ENCODE assay signal across 11 cellular contexts in genomic region chr17:38906429-38907172, GRCh38. TPM values are rescaled to one million over a fixed set of nuclear protein-coding genes. Genes with fewer than 3 reads are reported as not detected.
DNase-seq lines count a peak whose midpoint lies in the region; ATAC-seq and TF ChIP-seq lines count a peak whose summit lies in the region.
"Had no signal": no experiment of that assay in that cellular context is flagged by ENCODE, and none has a peak within 500 bp of the region (broad histone marks: within the 10 kb centered on the region; RNA-seq: fewer than 3 reads in every experiment).

No MANE protein-coding gene starts in this region.

- no peak overlapping the region for H3T11ph ChIP-seq in H9 (ENCODE audit: low read length)

- H4K8ac ChIP-seq in H9 (replicated peaks; ENCODE audit: insufficient read length, low read depth, low read length), result no peak overlapping the region

- H2BK12ac ChIP-seq in H9 (ENCODE audit: insufficient read length, low read depth, low read length), result no peak overlapping the region

- peak overlapping the region in 2 of 3 experiments; percentile 40 to 46; a peak in 2 of 7 replicates for H3K27ac Mint-ChIP-seq in H9
- peak overlapping the region; percentile 73 for H3K27ac Mint-ChIP-seq in memory B cell

- H3K27ac ChIP-seq in H9 (ENCODE audit: insufficient read length, low read depth, low read length), result no peak overlapping the region
- peak overlapping the region; percentile 30 for H3K27ac ChIP-seq in brain microvascular endothelial cell
- H3K27ac ChIP-seq: pancreas had no signal

- no peak overlapping the region for H3K4ac ChIP-seq in H9 (ENCODE audit: low read depth, low read length)

- no peak overlapping the region for H3K9ac ChIP-seq in H9 (ENCODE audit: extremely low read depth, insufficient read length, low read length)

- no peak overlapping the region for H2BK5ac ChIP-seq in H9 (ENCODE audit: insufficient read length, low read length)

- H3K18ac ChIP-seq in H9 (ENCODE audit: insufficient read length, low read depth, low read length), result no peak overlapping the region

- H4K5ac ChIP-seq in H9 (ENCODE audit: insufficient read length, low read depth, low read length), result no peak overlapping the region

- H4K20me1 ChIP-seq in H9 (ENCODE audit: control insufficient read depth, insufficient read depth, insufficient read length), result no peaks in the 10 kb centered on the region

- no peak overlapping the region for H3K23ac ChIP-seq in H9 (ENCODE audit: insufficient read length, low read depth, low read length)

- H3K4me1 Mint-ChIP-seq in H9, result peaks cover 12 to 17% of the 10 kb centered on the region in 2 experiments
- H3K4me1 Mint-ChIP-seq in memory B cell, result peaks cover 25% of the 10 kb centered on the region

- H3K9me3 ChIP-seq in H9 (ENCODE audit: control insufficient read depth, low read depth, low read length), result no peaks in the 10 kb centered on the region
- H3K9me3 ChIP-seq: pancreas had no signal

- no peak for TF ChIP-seq CTCF in H9 (conservative IDR thresholded peaks at IDR 0.05)
- no peak for TF ChIP-seq CTCF in brain microvascular endothelial cell (IDR thresholded peaks at IDR 0.05; ENCODE audit: low read depth, low read length, missing control alignments)

- no peak overlapping the region; the same call in 1 of the 2 replicates for H3K14ac ChIP-seq in H9 (ENCODE audit: insufficient read depth, low read length)

- H2BK20ac ChIP-seq in H9 (ENCODE audit: low read depth, low read length, poor library complexity, severe bottlenecking), result no peak overlapping the region

- DNase-seq in A172 (ENCODE audit: low spot score) (peak; percentile 52), H9 (no peak), brain microvascular endothelial cell (no peak), memory B cell (ENCODE audit: low spot score in 2 of 2) (no peak), kidney glomerular epithelial cell (lab: John Stamatoyannopoulos, UW) (no peak), ACHN (no peak), islet precursor cell (no peak)
- DNase-seq: NCI-H1417; stimulated activated CD4-positive, alpha-beta T cell treated with anti-CD3 and anti-CD28 coated beads, Interleukin-4, amount 100 ng/mL, for 1 hour had no signal

- H3K79me2 ChIP-seq in H9 (ENCODE audit: insufficient read depth, low read length), result no peaks in the 10 kb centered on the region

- H3K36me3 Mint-ChIP-seq in H9 (ENCODE audit: insufficient read depth in 1 of 3, low read depth in 3 of 3), result peaks cover 5 to 28% (median 27%) of the 10 kb centered on the region in 3 experiments; a peak in 6 of 7 replicates
- peaks cover 8% of the 10 kb centered on the region for H3K36me3 Mint-ChIP-seq in memory B cell

- H3K27me3 Mint-ChIP-seq in H9 (ENCODE audit: low read depth), result no peaks in the 10 kb centered on the region
- H3K27me3 Mint-ChIP-seq in memory B cell, result no peaks in the 10 kb centered on the region

- H3K79me1 ChIP-seq in H9 (ENCODE audit: insufficient read depth, low read depth, low read length, poor library complexity, severe bottlenecking), result no peaks in the 10 kb centered on the region

- in situ Hi-C loops in brain microvascular endothelial cell (cut with HindIII; ENCODE audit: low pct_ligation_motif_present, low sequenced_read_pairs), result no loop called here
- in situ Hi-C loops in ACHN (cut with HindIII; ENCODE audit: low pct_ligation_motif_present, low pct_unique_long_range_greater_than_20kb, low sequenced_read_pairs), result no loop called here

- H2AFZ ChIP-seq in H9 (ENCODE audit: low read length), result no peak overlapping the region

- no peak overlapping the region for H2BK120ac ChIP-seq in H9 (ENCODE audit: low read depth, low read length, poor library complexity, severe bottlenecking)

- H2AK5ac ChIP-seq in H9 (ENCODE audit: insufficient read length, low read length), result no peak overlapping the region

- H4K91ac ChIP-seq in H9 (ENCODE audit: insufficient read length, low read depth, low read length), result no peak overlapping the region

- H3K4me2 ChIP-seq in H9 (ENCODE audit: insufficient read depth, insufficient read length, low read length), result no peak overlapping the region

- no peak overlapping the region for H3K4me3 ChIP-seq in brain microvascular endothelial cell (ENCODE audit: low read depth, low read length)
- H3K4me3 ChIP-seq: pancreas had no signal

- H3K56ac ChIP-seq in H9 (ENCODE audit: insufficient read length, low read depth, low read length), result no peak overlapping the region

- no CpG with 5 or more reads among the region's 7 CpGs for WGBS in H9 (ENCODE audit: extremely low coverage, insufficient read length, low lambda C conversion rate)

- peaks cover 63% of the 10 kb centered on the region for H3K36me3 ChIP-seq in brain microvascular endothelial cell (replicated peaks)

- H3K4me1 ChIP-seq in H9 (ENCODE audit: insufficient read depth, low read length), result no peaks in the 10 kb centered on the region

- no peak overlapping the region for H3K4me3 Mint-ChIP-seq in H9
- no peak overlapping the region for H3K4me3 Mint-ChIP-seq in memory B cell

- H3K9me3 Mint-ChIP-seq in H9, result no peaks in the 10 kb centered on the region
- H3K9me3 Mint-ChIP-seq in memory B cell, result no peaks in the 10 kb centered on the region

- H2BK15ac ChIP-seq in H9 (ENCODE audit: low read depth, low read length), result no peak overlapping the region

- ATAC-seq in memory B cell (ENCODE audit: low read depth) (no peak), HG03097 (IDR thresholded peaks at IDR 0.05; ENCODE audit: low FRiP score, unreplicated experiment) (no peak)
- ATAC-seq: pancreas had no signal

- H3K27me3 ChIP-seq in H9 (ENCODE audit: insufficient read depth, low read length) (no peaks in the 10 kb centered on the region), brain microvascular endothelial cell (replicated peaks) (no peaks in the 10 kb centered on the region)
- H3K27me3 ChIP-seq: pancreas had no signal

- no peaks in the 10 kb centered on the region for H3K23me2 ChIP-seq in H9 (ENCODE audit: insufficient read length, low read depth, low read length, poor library complexity, severe bottlenecking)

RNA-seq across cellular contexts. Expression of gene LASP1, which starts 36.7 kb away (rescaled TPM):
- total RNA-seq in A172 (2014; rRNA removed; shearing (Covaris generic)), result 248 and 270 TPM in 2 replicates
- total RNA-seq in H9 (2021), result 121 and 122 TPM in 2 replicates

RNA-seq across cellular contexts. Expression of gene RPL23, which starts 53.1 kb away (rescaled TPM):
- 1,400 and 1,966 TPM in 2 replicates for total RNA-seq in A172 (2014; rRNA removed; shearing (Covaris generic))
- total RNA-seq in H9 (2021), result 2,040 and 2,084 TPM in 2 replicates
